Comparison of ENCODE assay signal across 18 cellular contexts in genomic region chr5:176889321-176890280, GRCh38. TPM values are rescaled to one million over a fixed set of nuclear protein-coding genes. Genes with fewer than 3 reads are reported as not detected.
"Had no signal": no experiment of that assay in that cellular context is flagged by ENCODE, and none has a peak within 500 bp of the region (broad histone marks: within the 10 kb centered on the region; RNA-seq: fewer than 3 reads in every experiment).

No MANE protein-coding gene starts in this region.

- H3K4me3 ChIP-seq: ascending aorta, esophagus squamous epithelium, pancreas, SJCRH30, skin epidermis, tibial artery had no signal

- H3K27ac Mint-ChIP-seq: activated CD4-positive, alpha-beta T cell treated with anti-CD3 and anti-CD28 coated beads for 36 hours; activated CD8-positive, alpha-beta T cell treated with anti-CD3 and anti-CD28 coated beads, Interleukin-2, amount 10 ng/mL, durations not matched to agents 7 days and 5 days; activated naive CD8-positive, alpha-beta T cell treated with anti-CD3 and anti-CD28 coated beads, Interleukin-2, amount 50 U/mL, for 24 hours; immature natural killer cell; nephron had no signal

- H3K9me3 ChIP-seq: ascending aorta, esophagus squamous epithelium, pancreas, SJCRH30, tibial artery had no signal

- H3K4me3 Mint-ChIP-seq: activated CD4-positive, alpha-beta T cell treated with anti-CD3 and anti-CD28 coated beads for 36 hours; activated CD8-positive, alpha-beta T cell treated with anti-CD3 and anti-CD28 coated beads, Interleukin-2, amount 10 ng/mL, durations not matched to agents 7 days and 5 days; activated naive CD8-positive, alpha-beta T cell treated with anti-CD3 and anti-CD28 coated beads, Interleukin-2, amount 50 U/mL, for 24 hours; immature natural killer cell; nephron had no signal

- ATAC-seq: activated CD4-positive, alpha-beta T cell treated with anti-CD3 and anti-CD28 coated beads for 36 hours; activated CD8-positive, alpha-beta T cell treated with anti-CD3 and anti-CD28 coated beads, Interleukin-2, amount 10 ng/mL, durations not matched to agents 7 days and 5 days; activated naive CD8-positive, alpha-beta T cell treated with anti-CD3 and anti-CD28 coated beads, Interleukin-2, amount 50 U/mL, for 24 hours; left colon; pancreas had no signal

- H3K27me3 Mint-ChIP-seq: activated CD4-positive, alpha-beta T cell treated with anti-CD3 and anti-CD28 coated beads for 36 hours had no signal

- DNase-seq: activated CD4-positive, alpha-beta T cell treated with anti-CD3 and anti-CD28 coated beads for 36 hours; activated CD8-positive, alpha-beta memory T cell treated with anti-CD3 and anti-CD28 coated beads, Interleukin-2, amount 50 U/mL, for 48 hours; activated CD8-positive, alpha-beta T cell treated with anti-CD3 and anti-CD28 coated beads, Interleukin-2, amount 10 ng/mL, durations not matched to agents 7 days and 5 days; activated gamma-delta T cell; activated naive CD8-positive, alpha-beta T cell treated with anti-CD3 and anti-CD28 coated beads, Interleukin-2, amount 50 U/mL, for 24 hours; esophagus squamous epithelium; foreskin fibroblast; glutamatergic neuron; immature natural killer cell; left colon; SJCRH30; T-helper 9 cell; tibial artery had no signal

- H3K27me3 ChIP-seq: ascending aorta, pancreas had no signal

- H3K4me1 Mint-ChIP-seq: activated naive CD8-positive, alpha-beta T cell treated with anti-CD3 and anti-CD28 coated beads, Interleukin-2, amount 50 U/mL, for 24 hours; immature natural killer cell had no signal

- H3K36me3 ChIP-seq: ascending aorta, esophagus squamous epithelium, pancreas, SJCRH30, tibial artery had no signal

- H3K4me1 ChIP-seq: ascending aorta, esophagus squamous epithelium, pancreas, SJCRH30, tibial artery had no signal

- H3K9me3 Mint-ChIP-seq: activated naive CD8-positive, alpha-beta T cell treated with anti-CD3 and anti-CD28 coated beads, Interleukin-2, amount 50 U/mL, for 24 hours; immature natural killer cell; nephron had no signal

- H3K27ac ChIP-seq: ascending aorta, esophagus squamous epithelium, pancreas, SJCRH30, skin epidermis, tibial artery, VCaP had no signal

RNA-seq across cellular contexts. Expression of gene HK3, which starts 9.5 kb away (rescaled TPM):
- total RNA-seq: activated CD4-positive, alpha-beta T cell treated with anti-CD3 and anti-CD28 coated beads for 36 hours; activated CD8-positive, alpha-beta T cell treated with anti-CD3 and anti-CD28 coated beads, Interleukin-2, amount 10 ng/mL, durations not matched to agents 7 days and 5 days; SJCRH30 had no signal
